Comparison of ENCODE assay signal across 8 cellular contexts in the genomic region with DNA sequence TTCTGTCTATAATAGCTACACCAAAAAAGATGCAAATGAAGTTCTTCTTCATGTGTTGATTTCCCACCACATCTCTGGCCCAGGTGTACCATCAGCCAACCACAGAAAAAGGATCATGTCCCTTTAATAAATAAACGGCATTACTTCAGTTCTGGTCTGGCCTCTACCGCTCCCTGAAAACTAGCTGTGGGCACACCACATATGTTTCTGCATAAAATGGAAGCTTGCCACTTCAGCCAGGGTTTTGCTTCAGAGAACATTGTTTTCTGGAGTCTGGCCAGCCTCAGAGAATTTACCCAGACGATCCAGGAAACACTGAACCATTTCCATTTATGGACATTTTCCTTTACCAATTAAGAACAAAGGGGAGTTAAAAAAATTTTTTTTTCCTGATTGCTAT. TPM values are rescaled to one million over a fixed set of nuclear protein-coding genes. Genes with fewer than 3 reads are reported as not detected.
DNase-seq lines count a peak whose midpoint lies in the region; ATAC-seq lines count a peak whose summit lies in the region.

No MANE protein-coding gene starts in this region.

- peak; percentile 86 for DNase-seq in AG08395 (ENCODE audit: low spot score)
- DNase-seq in astrocyte of the hippocampus (ENCODE audit: low read depth, low spot score): peak; percentile 96
- DNase-seq in left lobe of liver (ENCODE audit: low spot score): no peak
- DNase-seq in NCI-H82 (lab: John Stamatoyannopoulos, UW): no peak
- no peak for DNase-seq in stimulated activated CD4-positive, alpha-beta T cell treated with anti-CD3 and anti-CD28 coated beads, Interleukin-15, amount 100 ng/mL, for 24 hours
- no peak for DNase-seq in stimulated activated naive CD4-positive, alpha-beta T cell treated with Interleukin-2 at 50 U/mL for 16 hours (lab: John Stamatoyannopoulos, UW)

- ATAC-seq in HG03432 (IDR thresholded peaks at IDR 0.05; ENCODE audit: unreplicated experiment) (peak; percentile 37), left lobe of liver (peak; percentile 14), GM19455 (IDR thresholded peaks at IDR 0.05; ENCODE audit: unreplicated experiment) (no peak)

RNA-seq across cellular contexts. Expression of a gene that starts 5.9 kb away (rescaled TPM):
- 0.30 TPM for total RNA-seq in left lobe of liver

Comparison
In these comparisons a context has a peak if more than half of its experiments do, and no peak if none do; other contexts are left out.
1. DNase-seq: peak in AG08395 (single experiment) and astrocyte of the hippocampus (single experiment); none in left lobe of liver (single experiment), NCI-H82 (single experiment), stimulated activated CD4-positive, alpha-beta T cell treated with anti-CD3 and anti-CD28 coated beads, Interleukin-15, amount 100 ng/mL, for 24 hours (single experiment) and stimulated activated naive CD4-positive, alpha-beta T cell treated with Interleukin-2 at 50 U/mL for 16 hours (single experiment).